22 cellular contexts compared by ENCODE assay signal in genomic region chr20:19122395-19122794, GRCh38.
"Had no signal": no experiment of that assay in that cellular context is flagged by ENCODE, and none has a peak within 500 bp of the region (broad histone marks: within the 10 kb centered on the region; RNA-seq: fewer than 3 reads in every experiment).

No MANE protein-coding gene starts in this region.

- DNase-seq: hypothalamus; immature natural killer cell; left ventricle myocardium inferior; mesendoderm; naive B cell; natural killer cell; nephron progenitor cell; occipital lobe; right lobe of liver; stimulated activated CD4-positive, alpha-beta T cell treated with anti-CD3 and anti-CD28 coated beads, Interleukin-1b, Interleukin-23, amount 100 ng/mL, for 48 hours; stimulated activated CD4-positive, alpha-beta T cell treated with anti-CD3 and anti-CD28 coated beads, Interleukin-2, amount 100 ng/mL, for 48 hours; stimulated activated CD4-positive, alpha-beta T cell treated with anti-CD3 and anti-CD28 coated beads, Interleukin-4, amount 100 ng/mL, for 4 hours; stimulated activated CD8-positive, alpha-beta memory T cell treated with anti-CD3 and anti-CD28 coated beads, Interleukin-4, amount 100 ng/mL, for 48 hours; stimulated activated naive CD4-positive, alpha-beta T cell treated with Interleukin-2 at 50 U/mL for 16 hours; stimulated activated naive CD8-positive, alpha-beta T cell treated with anti-CD3 and anti-CD28 coated beads, Interleukin-15, amount 100 ng/mL, for 72 hours; substantia nigra; testis; thyroid gland; transverse colon; upper lobe of left lung had no signal

- FAIRE-seq: islet of Langerhans had no signal

- ATAC-seq: natural killer cell; right lobe of liver; stimulated activated memory B cell treated with anti-CD40 and anti-IgM and Interleukin-4, amounts not matched to agents 10 μg/mL and 1 μg/mL and 100 μg/mL, for 72 hours; stimulated activated naive CD8-positive, alpha-beta T cell treated with anti-CD3 and anti-CD28 coated beads, Interleukin-15, amount 100 ng/mL, for 72 hours had no signal
